ENCODE assay signal across 13 cellular contexts in genomic region chr6:16437984-16438383, GRCh38.
DNase-seq lines count a peak whose midpoint lies in the region; ATAC-seq lines count a peak whose summit lies in the region.
"Had no signal": no experiment of that assay in that cellular context is flagged by ENCODE, and none has a peak within 500 bp of the region (broad histone marks: within the 10 kb centered on the region; RNA-seq: fewer than 3 reads in every experiment).

No MANE protein-coding gene starts in this region.

- H3K27ac Mint-ChIP-seq in activated CD4-positive, alpha-beta T cell treated with anti-CD3 and anti-CD28 coated beads, Interleukin-2, amount 10 ng/mL, durations not matched to agents 7 days and 5 days = peak overlapping the region; percentile 79

- peak overlapping the region; percentile 64 for H3K4me3 Mint-ChIP-seq in activated CD4-positive, alpha-beta T cell treated with anti-CD3 and anti-CD28 coated beads, Interleukin-2, amount 10 ng/mL, durations not matched to agents 7 days and 5 days

- no peaks in the 10 kb centered on the region for H3K36me3 ChIP-seq in H7 (replicated peaks; ENCODE audit: control insufficient read depth, insufficient read depth, low read length)
- H3K36me3 ChIP-seq: gastroesophageal sphincter, ovary had no signal

- H3K36me3 Mint-ChIP-seq in activated CD4-positive, alpha-beta T cell treated with anti-CD3 and anti-CD28 coated beads, Interleukin-2, amount 10 ng/mL, durations not matched to agents 7 days and 5 days (ENCODE audit: low read depth) = peaks cover 33% of the 10 kb centered on the region

- H3K4me3 ChIP-seq in H7 (ENCODE audit: insufficient read depth, low read depth, low read length) = no peak overlapping the region
- H3K4me3 ChIP-seq: gastroesophageal sphincter, ovary had no signal

- ATAC-seq in HG02642 (IDR thresholded peaks at IDR 0.05; ENCODE audit: poor library complexity, unreplicated experiment) (no peak), GM21619 (IDR thresholded peaks at IDR 0.05; ENCODE audit: unreplicated experiment) (no peak)
- ATAC-seq: gastroesophageal sphincter had no signal

- H3K27me3 ChIP-seq in H7 (ENCODE audit: control insufficient read depth, insufficient read depth, low read length) = no peaks in the 10 kb centered on the region
- H3K27me3 ChIP-seq: gastroesophageal sphincter, ovary had no signal

- H3K9me3 Mint-ChIP-seq in activated CD4-positive, alpha-beta T cell treated with anti-CD3 and anti-CD28 coated beads, Interleukin-2, amount 10 ng/mL, durations not matched to agents 7 days and 5 days = no peaks in the 10 kb centered on the region

- POLR2A ChIA-PET in activated CD4-positive, alpha-beta T cell treated with anti-CD3 and anti-CD28 coated beads, Interleukin-2, amount 10 ng/mL, durations not matched to agents 7 days and 5 days (lab: Charles Lee) = no interaction called here

- DNase-seq in NK-92 treated with Interleukin-12 subunit alpha and Interleukin-12 subunit beta, amount 100 ng/mL, for 24 hours (lab: John Stamatoyannopoulos, UW) = peak; percentile 50
- no peak for DNase-seq in NK-92 (lab: John Stamatoyannopoulos, UW; ENCODE audit: unreplicated experiment)
- no peak for DNase-seq in activated CD4-positive, alpha-beta T cell treated with anti-CD3 and anti-CD28 coated beads, Interleukin-2, amount 10 ng/mL, durations not matched to agents 7 days and 5 days
- peak; percentile 35 for DNase-seq in effector CD4-positive, alpha-beta T cell
- DNase-seq in stimulated activated CD4-positive, alpha-beta T cell treated with anti-CD3 and anti-CD28 coated beads, Interleukin-4, amount 100 ng/mL, for 24 hours = peak; percentile 56
- DNase-seq in H7 = no peak
- DNase-seq: NCI-H1105, ovary, SIG-M5 had no signal

- no peaks in the 10 kb centered on the region for H3K27me3 Mint-ChIP-seq in activated CD4-positive, alpha-beta T cell treated with anti-CD3 and anti-CD28 coated beads, Interleukin-2, amount 10 ng/mL, durations not matched to agents 7 days and 5 days
- H3K27me3 Mint-ChIP-seq: IgD-negative memory B cell had no signal

- CTCF ChIA-PET in activated CD4-positive, alpha-beta T cell treated with anti-CD3 and anti-CD28 coated beads, Interleukin-2, amount 10 ng/mL, durations not matched to agents 7 days and 5 days (lab: Charles Lee) = interaction anchor here (1.0 to 1.9 kb wide), 6 partner anchors 9 to 335 kb away, joined by 3 to 5 read pairs (median 4); no protein-coding TSS in a partner anchor

- peaks cover 57% of the 10 kb centered on the region for H3K4me1 Mint-ChIP-seq in activated CD4-positive, alpha-beta T cell treated with anti-CD3 and anti-CD28 coated beads, Interleukin-2, amount 10 ng/mL, durations not matched to agents 7 days and 5 days

Comparison
In these comparisons a context has a peak if more than half of its experiments do, and no peak if none do; other contexts are left out.
1. DNase-seq: peak in NK-92 treated with Interleukin-12 subunit alpha and Interleukin-12 subunit beta, amount 100 ng/mL, for 24 hours (single experiment), effector CD4-positive, alpha-beta T cell (single experiment) and stimulated activated CD4-positive, alpha-beta T cell treated with anti-CD3 and anti-CD28 coated beads, Interleukin-4, amount 100 ng/mL, for 24 hours (single experiment); none in NK-92 (single experiment), activated CD4-positive, alpha-beta T cell treated with anti-CD3 and anti-CD28 coated beads, Interleukin-2, amount 10 ng/mL, durations not matched to agents 7 days and 5 days (single experiment) and H7 (single experiment).